ENCODE assay signal across 32 cellular contexts in the genomic region with DNA sequence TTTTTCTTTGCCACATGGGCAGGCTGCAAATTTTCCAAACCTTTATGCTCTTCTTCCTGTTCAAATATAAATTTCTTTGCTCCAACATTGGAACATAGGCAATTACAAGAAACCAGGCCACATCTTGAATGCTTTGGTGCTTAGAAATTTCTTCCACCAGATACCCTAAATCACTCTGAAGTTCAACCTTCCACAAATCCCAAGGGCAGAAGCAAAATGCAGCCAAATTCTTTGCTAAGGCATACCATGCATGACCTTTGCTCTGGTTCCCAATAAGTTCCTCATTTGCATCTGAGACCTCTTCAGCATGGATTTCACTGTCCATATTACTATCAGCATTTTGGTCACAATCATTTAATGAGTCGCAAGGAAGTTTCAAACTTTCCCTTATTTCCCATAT.
"Had no signal": no experiment of that assay in that cellular context is flagged by ENCODE, and none has a peak within 500 bp of the region (broad histone marks: within the 10 kb centered on the region; RNA-seq: fewer than 3 reads in every experiment).

No MANE protein-coding gene starts in this region.

- H3K36me3 Mint-ChIP-seq: brain, T-cell had no signal

- DNase-seq: activated CD4-positive, alpha-beta memory T cell treated with anti-CD3 and anti-CD28 coated beads, Interleukin-2, amount 10 ng/mL, durations not matched to agents 7 days and 5 days; activated CD4-positive, alpha-beta T cell treated with anti-CD3 and anti-CD28 coated beads for 1 hour; activated CD4-positive, alpha-beta T cell treated with anti-CD3 and anti-CD28 coated beads for 4 hours; activated CD4-positive, alpha-beta T cell treated with anti-CD3 and anti-CD28 coated beads, Interleukin-2, amount 10 ng/mL, durations not matched to agents 7 days and 5 days; activated CD4-positive, alpha-beta T cell treated with anti-CD3 and anti-CD28 coated beads, Interleukin-2, amount 50 U/mL, for 4 hours; activated CD8-positive, alpha-beta memory T cell treated with anti-CD3 and anti-CD28 coated beads, Interleukin-2, amount 50 U/mL, for 48 hours; activated gamma-delta T cell; activated naive CD4-positive, alpha-beta T cell; activated naive CD4-positive, alpha-beta T cell treated with anti-CD3 and anti-CD28 coated beads, Interleukin-2, amount 10 ng/mL, durations not matched to agents 7 days and 5 days; activated naive CD8-positive, alpha-beta T cell treated with anti-CD3 and anti-CD28 coated beads, Interleukin-2, amount 10 ng/mL, durations not matched to agents 7 days and 5 days; activated T-cell treated with anti-CD3 and anti-CD28 coated beads for 4 hours; activated T-cell treated with anti-CD3 and anti-CD28 coated beads, Interleukin-2, amount 50 U/mL, for 24 hours; activated T-cell treated with anti-CD3 and anti-CD28 coated beads, Interleukin-2, amount 50 U/mL, for 72 hours; central memory CD4-positive, alpha-beta T cell; dorsolateral prefrontal cortex; effector memory CD4-positive, alpha-beta T cell; endodermal cell; foreskin keratinocyte; gastrocnemius medialis; glutamatergic neuron; heart left ventricle; T-cell; T1000 had no signal

- H3K9me3 Mint-ChIP-seq: activated CD4-positive, alpha-beta memory T cell treated with anti-CD3 and anti-CD28 coated beads, Interleukin-2, amount 10 ng/mL, durations not matched to agents 7 days and 5 days; activated CD4-positive, alpha-beta T cell treated with anti-CD3 and anti-CD28 coated beads, Interleukin-2, amount 10 ng/mL, durations not matched to agents 7 days and 5 days; activated naive CD4-positive, alpha-beta T cell treated with anti-CD3 and anti-CD28 coated beads, Interleukin-2, amount 10 ng/mL, durations not matched to agents 7 days and 5 days; activated naive CD4-positive, alpha-beta T cell treated with anti-CD3 and anti-CD28 coated beads, Interleukin-2, amount 50 U/mL, for 72 hours; activated T-cell treated with anti-CD3 and anti-CD28 coated beads, Interleukin-2, amount 50 U/mL, for 24 hours; activated T-cell treated with anti-CD3 and anti-CD28 coated beads, Interleukin-2, amount 50 U/mL, for 72 hours; endodermal cell; T-cell; T-helper 1 cell treated with Interleukin-12 subunit alpha and Interleukin-12 subunit beta and Interleukin-4 antibody, amounts not matched to agents 30 μg/mL and 1 μg/mL, for 36 hours had no signal

- H3K27me3 Mint-ChIP-seq: activated CD4-positive, alpha-beta memory T cell treated with anti-CD3 and anti-CD28 coated beads, Interleukin-2, amount 10 ng/mL, durations not matched to agents 7 days and 5 days; activated CD4-positive, alpha-beta T cell treated with anti-CD3 and anti-CD28 coated beads, Interleukin-2, amount 10 ng/mL, durations not matched to agents 7 days and 5 days; activated naive CD4-positive, alpha-beta T cell treated with anti-CD3 and anti-CD28 coated beads, Interleukin-2, amount 10 ng/mL, durations not matched to agents 7 days and 5 days; activated naive CD8-positive, alpha-beta T cell treated with anti-CD3 and anti-CD28 coated beads, Interleukin-2, amount 10 ng/mL, durations not matched to agents 7 days and 5 days; brain; dendritic cell treated with granulocyte-macrophage colony-stimulating factor and Interleukin-4, amounts not matched to agents 40 ng/mL and 50 ng/mL, for 4 days had no signal

- H3K4me3 ChIP-seq: ascending aorta, breast epithelium, cardiac muscle cell, coronary artery, dorsolateral prefrontal cortex, gastrocnemius medialis, heart left ventricle had no signal

- ATAC-seq: activated naive CD4-positive, alpha-beta T cell treated with anti-CD3 and anti-CD28 coated beads, Interleukin-2, amount 50 U/mL, for 72 hours; activated T-cell treated with anti-CD3 and anti-CD28 coated beads, Interleukin-2, amount 50 U/mL, for 72 hours; esophagus mucosa; foreskin keratinocyte; gastrocnemius medialis; heart left ventricle; T-cell had no signal

- H3K4me1 Mint-ChIP-seq: activated CD4-positive, alpha-beta memory T cell treated with anti-CD3 and anti-CD28 coated beads, Interleukin-2, amount 10 ng/mL, durations not matched to agents 7 days and 5 days; activated CD4-positive, alpha-beta T cell treated with anti-CD3 and anti-CD28 coated beads, Interleukin-2, amount 10 ng/mL, durations not matched to agents 7 days and 5 days; activated naive CD4-positive, alpha-beta T cell treated with anti-CD3 and anti-CD28 coated beads, Interleukin-2, amount 10 ng/mL, durations not matched to agents 7 days and 5 days; activated naive CD8-positive, alpha-beta T cell treated with anti-CD3 and anti-CD28 coated beads, Interleukin-2, amount 10 ng/mL, durations not matched to agents 7 days and 5 days; brain; T-cell had no signal

- H3K27ac Mint-ChIP-seq: activated CD4-positive, alpha-beta memory T cell treated with anti-CD3 and anti-CD28 coated beads, Interleukin-2, amount 10 ng/mL, durations not matched to agents 7 days and 5 days; activated CD4-positive, alpha-beta T cell treated with anti-CD3 and anti-CD28 coated beads, Interleukin-2, amount 10 ng/mL, durations not matched to agents 7 days and 5 days; activated naive CD4-positive, alpha-beta T cell treated with anti-CD3 and anti-CD28 coated beads, Interleukin-2, amount 10 ng/mL, durations not matched to agents 7 days and 5 days; activated naive CD4-positive, alpha-beta T cell treated with anti-CD3 and anti-CD28 coated beads, Interleukin-2, amount 50 U/mL, for 72 hours; activated naive CD8-positive, alpha-beta T cell treated with anti-CD3 and anti-CD28 coated beads, Interleukin-2, amount 10 ng/mL, durations not matched to agents 7 days and 5 days; activated T-cell treated with anti-CD3 and anti-CD28 coated beads, Interleukin-2, amount 50 U/mL, for 24 hours; activated T-cell treated with anti-CD3 and anti-CD28 coated beads, Interleukin-2, amount 50 U/mL, for 72 hours; brain; dendritic cell treated with granulocyte-macrophage colony-stimulating factor and Interleukin-4, amounts not matched to agents 40 ng/mL and 50 ng/mL, for 4 days; endodermal cell; T-cell; T-helper 1 cell treated with Interleukin-12 subunit alpha and Interleukin-12 subunit beta and Interleukin-4 antibody, amounts not matched to agents 30 μg/mL and 1 μg/mL, for 36 hours had no signal

- H3K4me3 Mint-ChIP-seq: activated CD4-positive, alpha-beta memory T cell treated with anti-CD3 and anti-CD28 coated beads, Interleukin-2, amount 10 ng/mL, durations not matched to agents 7 days and 5 days; activated CD4-positive, alpha-beta T cell treated with anti-CD3 and anti-CD28 coated beads, Interleukin-2, amount 10 ng/mL, durations not matched to agents 7 days and 5 days; activated naive CD4-positive, alpha-beta T cell treated with anti-CD3 and anti-CD28 coated beads, Interleukin-2, amount 10 ng/mL, durations not matched to agents 7 days and 5 days; activated naive CD8-positive, alpha-beta T cell treated with anti-CD3 and anti-CD28 coated beads, Interleukin-2, amount 10 ng/mL, durations not matched to agents 7 days and 5 days; activated T-cell treated with anti-CD3 and anti-CD28 coated beads, Interleukin-2, amount 50 U/mL, for 24 hours; activated T-cell treated with anti-CD3 and anti-CD28 coated beads, Interleukin-2, amount 50 U/mL, for 72 hours; brain; dendritic cell treated with granulocyte-macrophage colony-stimulating factor and Interleukin-4, amounts not matched to agents 40 ng/mL and 50 ng/mL, for 4 days; endodermal cell; T-cell; T-helper 1 cell treated with Interleukin-12 subunit alpha and Interleukin-12 subunit beta and Interleukin-4 antibody, amounts not matched to agents 30 μg/mL and 1 μg/mL, for 36 hours had no signal
